8 cellular contexts compared by ENCODE assay signal in genomic region chr3:192514754-192515660, GRCh38.
DNase-seq lines count a peak whose midpoint lies in the region; ATAC-seq and TF ChIP-seq lines count a peak whose summit lies in the region.

No MANE protein-coding gene starts in this region.

- no peak overlapping the region for H3K4me3 Mint-ChIP-seq in immature natural killer cell

- no peak for TF ChIP-seq POLR2A in prostate gland (IDR thresholded peaks at IDR 0.05)

- H3K4me3 ChIP-seq in HFF-Myc (replicated peaks; ENCODE audit: low read depth, low read length) (no peak overlapping the region), prostate gland (peak overlapping the region; percentile 18 to 28)

- peaks cover 5% of the 10 kb centered on the region for H3K27me3 ChIP-seq in prostate gland (replicated peaks; ENCODE audit: insufficient read depth)

- H3K4me1 Mint-ChIP-seq in immature natural killer cell: peaks cover 0 to 2% of the 10 kb centered on the region in 2 donors

- 3% methylated on average over 50 of the region's 74 CpGs for WGBS in prostate gland

- no peaks in the 10 kb centered on the region for H3K9me3 ChIP-seq in prostate gland

- H3K36me3 ChIP-seq in prostate gland: no peaks in the 10 kb centered on the region

- peak; percentile 8 for TF ChIP-seq CTCF in HFF-Myc (IDR thresholded peaks at IDR 0.05; ENCODE audit: low read depth, low read length, missing control alignments)
- TF ChIP-seq CTCF in prostate gland (IDR thresholded peaks at IDR 0.05): peak in 1 of 4 experiments; percentile 14

- ATAC-seq in Right ventricle myocardium superior (ENCODE audit: poor library complexity): peak; percentile 29
- no peak for ATAC-seq in HG03354 (IDR thresholded peaks at IDR 0.05; ENCODE audit: poor library complexity, severe bottlenecking, unreplicated experiment)
- ATAC-seq in GM18520 (IDR thresholded peaks at IDR 0.05; ENCODE audit: unreplicated experiment): no peak

- intact Hi-C loops in Right ventricle myocardium superior (cut with DNase I): no loop called here
- intact Hi-C loops in prostate gland (cut with DNase I): no loop called here

- no peak overlapping the region for H3K27ac ChIP-seq in prostate gland

- no peaks in the 10 kb centered on the region for H3K4me1 ChIP-seq in prostate gland (replicated peaks)

- peaks cover 6 to 7% (median 6%) of the 10 kb centered on the region in 3 donors for H3K27me3 Mint-ChIP-seq in immature natural killer cell (ENCODE audit: low read depth in 3 of 3)

- H3K36me3 Mint-ChIP-seq in immature natural killer cell: peaks cover 0 to 4% (median 0%) of the 10 kb centered on the region in 3 donors

- H3K9me3 Mint-ChIP-seq in immature natural killer cell: peaks cover 2 to 33% (median 8%) of the 10 kb centered on the region in 6 donors

- no peak overlapping the region for H3K27ac Mint-ChIP-seq in immature natural killer cell

- DNase-seq in HFF-Myc (ENCODE audit: extremely low read depth, low read depth) (no peak), NCI-H526 treated with DMSO at 0.1 percent for 48 hours (lab: John Stamatoyannopoulos, UW) (peak; percentile 86), Right ventricle myocardium superior (peak; percentile 44), prostate gland (ENCODE audit: low spot score) (no peak), EL (no peak), immature natural killer cell (no peak)

Comparison
In these comparisons a context has a peak if more than half of its experiments do, and no peak if none do; other contexts are left out.
1. DNase-seq: peak in NCI-H526 treated with DMSO at 0.1 percent for 48 hours (single experiment) and Right ventricle myocardium superior (single experiment); none in HFF-Myc (single experiment), prostate gland (single experiment), EL (single experiment) and immature natural killer cell (0 of 3).